Comparison of ENCODE assay signal across 2 cellular contexts in the genomic region with DNA sequence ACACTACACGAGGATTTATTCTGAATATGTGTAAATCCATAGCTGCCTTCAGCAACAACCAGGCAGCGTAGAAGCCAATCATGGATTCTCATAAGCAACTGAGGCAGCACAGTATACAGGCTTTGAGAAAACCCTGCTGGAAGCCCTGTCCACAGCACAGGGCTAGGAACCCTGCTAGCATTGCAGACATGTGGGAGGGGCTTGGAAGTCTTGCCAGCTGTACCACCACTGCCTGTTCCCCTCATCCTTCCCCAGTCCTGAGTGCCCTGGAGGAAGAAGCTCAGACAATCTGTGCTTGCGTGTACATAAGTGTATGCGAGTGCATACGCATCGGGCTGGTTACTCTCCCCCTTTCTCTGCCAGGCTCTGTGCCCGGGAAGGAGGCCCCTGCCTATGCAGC.
TF ChIP-seq lines count a peak whose summit lies in the region.

No MANE protein-coding gene starts in this region.

TF ChIP-seq in SK-N-SH, 30 proteins besides CTCF, POLR2A, EP300 and RAD21:
- TF ChIP-seq, protein P1, sequence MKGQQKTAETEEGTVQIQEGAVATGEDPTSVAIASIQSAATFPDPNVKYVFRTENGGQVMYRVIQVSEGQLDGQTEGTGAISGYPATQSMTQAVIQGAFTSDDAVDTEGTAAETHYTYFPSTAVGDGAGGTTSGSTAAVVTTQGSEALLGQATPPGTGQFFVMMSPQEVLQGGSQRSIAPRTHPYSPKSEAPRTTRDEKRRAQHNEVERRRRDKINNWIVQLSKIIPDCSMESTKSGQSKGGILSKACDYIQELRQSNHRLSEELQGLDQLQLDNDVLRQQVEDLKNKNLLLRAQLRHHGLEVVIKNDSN (IDR thresholded peaks at IDR 0.05; ENCODE audit: borderline replicate concordance, low read depth) = no peak
- TF ChIP-seq CHD2 (IDR thresholded peaks at IDR 0.05; ENCODE audit: low read length, partially characterized antibody) = no peak
TF ChIP-seq in SK-N-SH: peak in this region for 0.

TF ChIP-seq in SK-N-SH treated with all-trans-retinoic acid at 6 μM for 48 hours, 23 proteins besides CTCF, POLR2A, EP300 and RAD21:
- TF ChIP-seq CSDC2 (CRISPR knock-in tag; IDR thresholded peaks at IDR 0.05) = no peak
- TF ChIP-seq TCF4 (CRISPR knock-in tag; IDR thresholded peaks at IDR 0.05; ENCODE audit: borderline replicate concordance) = no peak
- TF ChIP-seq CSRNP3 (CRISPR knock-in tag; IDR thresholded peaks at IDR 0.05) = no peak
- no peak for TF ChIP-seq TSHZ2 (CRISPR knock-in tag; IDR thresholded peaks at IDR 0.05)
- no peak for TF ChIP-seq TOX (CRISPR knock-in tag; IDR thresholded peaks at IDR 0.05; ENCODE audit: borderline replicate concordance)
- no peak for TF ChIP-seq SNAI2 (CRISPR knock-in tag; IDR thresholded peaks at IDR 0.05)
- TF ChIP-seq ZFP3 (CRISPR knock-in tag; IDR thresholded peaks at IDR 0.05) = no peak
- no peak for TF ChIP-seq ESRRG (CRISPR knock-in tag; IDR thresholded peaks at IDR 0.05)
- no peak for TF ChIP-seq ARNTL (CRISPR knock-in tag; IDR thresholded peaks at IDR 0.05; ENCODE audit: borderline replicate concordance, low read depth)
- TF ChIP-seq ISL1 (CRISPR knock-in tag; IDR thresholded peaks at IDR 0.05) = no peak
- TF ChIP-seq RARB (CRISPR knock-in tag; IDR thresholded peaks at IDR 0.05) = no peak
- no peak for TF ChIP-seq ZNF70 (CRISPR knock-in tag; IDR thresholded peaks at IDR 0.05)
- TF ChIP-seq ZNF8 (CRISPR knock-in tag; IDR thresholded peaks at IDR 0.05) = no peak
